1 cellular context compared by ENCODE assay signal in genomic region chr19:13024958-13025653, GRCh38.
TF ChIP-seq lines count a peak whose summit lies in the region.

No MANE protein-coding gene starts in this region.

TF ChIP-seq in GM23338, 12 proteins besides CTCF, POLR2A, EP300 and RAD21 (continued from another document):
- TF ChIP-seq ZNF462 (CRISPR knock-in tag; IDR thresholded peaks at IDR 0.05): no peak
- no peak for TF ChIP-seq EZH2phosphoT487 (IDR thresholded peaks at IDR 0.05; ENCODE audit: unreplicated experiment)
